Comparison of ENCODE assay signal across 22 cellular contexts in genomic region chr11:123567466-123567865, GRCh38.
DNase-seq lines count a peak whose midpoint lies in the region; TF ChIP-seq lines count a peak whose summit lies in the region.
"Had no signal": no experiment of that assay in that cellular context is flagged by ENCODE, and none has a peak within 500 bp of the region (broad histone marks: within the 10 kb centered on the region; RNA-seq: fewer than 3 reads in every experiment).

No MANE protein-coding gene starts in this region.

- H3K27me3 Mint-ChIP-seq in HFFc6 (ENCODE audit: insufficient read depth), result peaks cover 6% of the 10 kb centered on the region
- H3K27me3 Mint-ChIP-seq: CD4-positive, CD25-positive, alpha-beta regulatory T cell had no signal

- H3K36me3 ChIP-seq in osteoblast (ENCODE audit: insufficient read depth, low read length), result no peaks in the 10 kb centered on the region
- H3K36me3 ChIP-seq: BE2C had no signal

- H3K4me2 ChIP-seq in osteoblast (ENCODE audit: insufficient read depth, low read length), result no peak overlapping the region

- no peak overlapping the region for H3K4me3 Mint-ChIP-seq in HFFc6
- H3K4me3 Mint-ChIP-seq: CD4-positive, CD25-positive, alpha-beta regulatory T cell had no signal

- no peaks in the 10 kb centered on the region; the same call in 1 of the 2 replicates for H3K36me3 Mint-ChIP-seq in HFFc6 (ENCODE audit: low read depth)

- no peaks in the 10 kb centered on the region for H3K9me3 Mint-ChIP-seq in HFFc6
- H3K9me3 Mint-ChIP-seq: CD4-positive, CD25-positive, alpha-beta regulatory T cell had no signal

- peaks cover 29% of the 10 kb centered on the region for H3K4me1 Mint-ChIP-seq in HFFc6 (ENCODE audit: low read depth)
- H3K4me1 Mint-ChIP-seq: CD4-positive, CD25-positive, alpha-beta regulatory T cell had no signal

- no peaks in the 10 kb centered on the region for H3K4me1 ChIP-seq in osteoblast (ENCODE audit: insufficient read depth, low read length)

- H4K20me1 ChIP-seq in osteoblast (ENCODE audit: insufficient read depth, low read length), result peaks cover 48% of the 10 kb centered on the region

- peak overlapping the region; percentile 14; the same call in 1 of the 2 replicates for H3K27ac Mint-ChIP-seq in HFFc6

- H3K27me3 ChIP-seq in osteoblast (ENCODE audit: insufficient read depth, low read length), result no peaks in the 10 kb centered on the region
- H3K27me3 ChIP-seq: BE2C had no signal

- H3K79me2 ChIP-seq in osteoblast (ENCODE audit: insufficient read depth, low read length), result peaks cover 79% of the 10 kb centered on the region

- TF ChIP-seq CTCF in HFFc6 (IDR thresholded peaks at IDR 0.05) (no peak), osteoblast (IDR thresholded peaks at IDR 0.05; ENCODE audit: extremely low read depth, low read depth, low read length) (no peak)

- no peaks in the 10 kb centered on the region for H3K9me3 ChIP-seq in osteoblast (ENCODE audit: low read depth, low read length)
- H3K9me3 ChIP-seq: BE2C had no signal

- peak overlapping the region; percentile 90 for H3K27ac ChIP-seq in cingulate gyrus (ENCODE audit: low read depth, low read length)
- H3K27ac ChIP-seq in osteoblast (ENCODE audit: low read depth, low read length), result no peak overlapping the region

- DNase-seq in AG20443 (ENCODE audit: low spot score), result peak; percentile 42
- DNase-seq in HFFc6, result no peak
- DNase-seq in osteoblast (ENCODE audit: insufficient read length, low spot score, missing footprints), result peak; percentile 68
- no peak for DNase-seq in activated naive CD4-positive, alpha-beta T cell treated with Interleukin-2 at 50 U/mL for 16 hours
- DNase-seq in amniotic stem cell (lab: John Stamatoyannopoulos, UW), result no peak
- no peak for DNase-seq in dedifferentiated amniotic fluid mesenchymal stem cell (ENCODE audit: extremely low spot score)
- no peak for DNase-seq in DMS153 treated with DMSO at 0.1 percent for 48 hours (lab: John Stamatoyannopoulos, UW; ENCODE audit: unreplicated experiment)
- DNase-seq: ACHN; BE2C; CD4-positive, CD25-positive, alpha-beta regulatory T cell; COR-L47; DMS 273 treated with DMSO at 0.1 percent for 48 hours; GOT3; NCI-H187; NCI-H2227 treated with DMSO at 0.1 percent for 48 hours; NCI-H510A treated with DMSO at 0.1 percent for 48 hours; NCI-H82; PC-3; RPMI8226 had no signal

- H2AFZ ChIP-seq in osteoblast (ENCODE audit: low read length), result no peak overlapping the region

- H3K4me3 ChIP-seq in osteoblast (ENCODE audit: insufficient read depth, low read length), result no peak overlapping the region
- H3K4me3 ChIP-seq: GM12878, K562 had no signal

Comparison
In these comparisons a context has a peak if more than half of its experiments do, and no peak if none do; other contexts are left out.
1. DNase-seq: peak in AG20443 (single experiment) and osteoblast (single experiment); none in HFFc6 (single experiment), activated naive CD4-positive, alpha-beta T cell treated with Interleukin-2 at 50 U/mL for 16 hours (single experiment), amniotic stem cell (single experiment), dedifferentiated amniotic fluid mesenchymal stem cell (single experiment) and DMS153 treated with DMSO at 0.1 percent for 48 hours (single experiment).